Comparison of ENCODE assay signal across 9 cellular contexts in genomic region chr5:1104327-1105006, GRCh38. TPM values are rescaled to one million over a fixed set of nuclear protein-coding genes. Genes with fewer than 3 reads are reported as not detected.
A peak's percentile ranks its signal among the peaks of the same experiment; 100 is the strongest.
DNase-seq lines count a peak whose midpoint lies in the region; ATAC-seq, FAIRE-seq and TF ChIP-seq lines count a peak whose summit lies in the region.
"Had no signal": no experiment of that assay in that cellular context is flagged by ENCODE, and none has a peak within 500 bp of the region (broad histone marks: within the 10 kb centered on the region; RNA-seq: fewer than 3 reads in every experiment).

No MANE protein-coding gene starts in this region.

- no peak for TF ChIP-seq POLR2A in vagina (IDR thresholded peaks at IDR 0.05)

- H3K36me3 ChIP-seq in vagina: no peaks in the 10 kb centered on the region

- peak overlapping the region; percentile 57 for H3K27ac ChIP-seq in vagina

- peak overlapping the region; percentile 13 for H3K4me3 Mint-ChIP-seq in stimulated activated naive CD8-positive, alpha-beta T cell treated with anti-CD3 and anti-CD28 coated beads, Interleukin-15, Interleukin-2, amounts not matched to agents 100 ng/mL and 50 ng/mL, for 24 hours
- peak overlapping the region; percentile 53 for H3K4me3 Mint-ChIP-seq in activated T-cell treated with anti-CD3 and anti-CD28 coated beads, Interleukin-2, amount 50 U/mL, for 4 hours
- peak overlapping the region in 4 of 5 donors; percentile 81 to 89 (median 84) for H3K4me3 Mint-ChIP-seq in immature natural killer cell

- peaks cover 65% of the 10 kb centered on the region for H3K4me1 Mint-ChIP-seq in stimulated activated naive CD8-positive, alpha-beta T cell treated with anti-CD3 and anti-CD28 coated beads, Interleukin-15, Interleukin-2, amounts not matched to agents 100 ng/mL and 50 ng/mL, for 24 hours (ENCODE audit: low read depth)
- H3K4me1 Mint-ChIP-seq in activated T-cell treated with anti-CD3 and anti-CD28 coated beads, Interleukin-2, amount 50 U/mL, for 4 hours (ENCODE audit: low read depth): peaks cover 59% of the 10 kb centered on the region
- peaks cover 30 to 84% of the 10 kb centered on the region in 2 donors for H3K4me1 Mint-ChIP-seq in immature natural killer cell

- no peaks in the 10 kb centered on the region for H3K27me3 Mint-ChIP-seq in stimulated activated naive CD8-positive, alpha-beta T cell treated with anti-CD3 and anti-CD28 coated beads, Interleukin-15, Interleukin-2, amounts not matched to agents 100 ng/mL and 50 ng/mL, for 24 hours
- H3K27me3 Mint-ChIP-seq in activated T-cell treated with anti-CD3 and anti-CD28 coated beads, Interleukin-2, amount 50 U/mL, for 4 hours (ENCODE audit: low read depth): no peaks in the 10 kb centered on the region
- H3K27me3 Mint-ChIP-seq in immature natural killer cell (ENCODE audit: low read depth in 3 of 3): peaks cover 12 to 24% (median 22%) of the 10 kb centered on the region in 3 donors

- no peak for DNase-seq in stimulated activated naive CD8-positive, alpha-beta T cell treated with anti-CD3 and anti-CD28 coated beads, Interleukin-15, Interleukin-2, amounts not matched to agents 100 U/mL and 50 U/mL, for 24 hours
- DNase-seq in activated T-cell treated with anti-CD3 and anti-CD28 coated beads, Interleukin-2, amount 50 U/mL, for 4 hours: peak; percentile 32
- peak; percentile 70 to 83 (median 81) for DNase-seq in immature natural killer cell
- no peak for DNase-seq in vagina (ENCODE audit: extremely low spot score in 2 of 2)
- DNase-seq in RCC 7860 (ENCODE audit: low spot score): no peak
- no peak for DNase-seq in NCI-H524 (lab: John Stamatoyannopoulos, UW)
- DNase-seq: activated CD4-positive, CD25-positive, alpha-beta regulatory T cell had no signal

- intact Hi-C loops in vagina (cut with DNase I): no loop called here

- TF ChIP-seq CTCF in vagina (IDR thresholded peaks at IDR 0.05): no peak

- H3K27ac Mint-ChIP-seq in stimulated activated naive CD8-positive, alpha-beta T cell treated with anti-CD3 and anti-CD28 coated beads, Interleukin-15, Interleukin-2, amounts not matched to agents 100 ng/mL and 50 ng/mL, for 24 hours: no peak overlapping the region
- peak overlapping the region in 5 of 6 donors; percentile 85 to 99 (median 90) for H3K27ac Mint-ChIP-seq in immature natural killer cell

- ATAC-seq in stimulated activated naive CD8-positive, alpha-beta T cell treated with anti-CD3 and anti-CD28 coated beads, Interleukin-15, Interleukin-2, amounts not matched to agents 100 U/mL and 50 U/mL, for 24 hours: no peak
- peak; percentile 13 to 42 for ATAC-seq in activated T-cell treated with anti-CD3 and anti-CD28 coated beads, Interleukin-2, amount 50 U/mL, for 4 hours
- no peak for ATAC-seq in GM19397 (IDR thresholded peaks at IDR 0.05; ENCODE audit: unreplicated experiment)

- H3K36me3 Mint-ChIP-seq in stimulated activated naive CD8-positive, alpha-beta T cell treated with anti-CD3 and anti-CD28 coated beads, Interleukin-15, Interleukin-2, amounts not matched to agents 100 ng/mL and 50 ng/mL, for 24 hours (ENCODE audit: low read depth): no peaks in the 10 kb centered on the region
- H3K36me3 Mint-ChIP-seq in activated T-cell treated with anti-CD3 and anti-CD28 coated beads, Interleukin-2, amount 50 U/mL, for 4 hours (ENCODE audit: insufficient read depth): no peaks in the 10 kb centered on the region
- H3K36me3 Mint-ChIP-seq in immature natural killer cell: no peaks in the 10 kb centered on the region

- no peaks in the 10 kb centered on the region for H3K9me3 Mint-ChIP-seq in stimulated activated naive CD8-positive, alpha-beta T cell treated with anti-CD3 and anti-CD28 coated beads, Interleukin-15, Interleukin-2, amounts not matched to agents 100 ng/mL and 50 ng/mL, for 24 hours
- no peaks in the 10 kb centered on the region for H3K9me3 Mint-ChIP-seq in activated T-cell treated with anti-CD3 and anti-CD28 coated beads, Interleukin-2, amount 50 U/mL, for 4 hours
- no peaks in the 10 kb centered on the region for H3K9me3 Mint-ChIP-seq in immature natural killer cell

- H3K4me3 ChIP-seq in vagina: no peak overlapping the region

- H3K27me3 ChIP-seq in vagina: no peaks in the 10 kb centered on the region

- H3K9me3 ChIP-seq in vagina: no peaks in the 10 kb centered on the region

- peaks cover 66% of the 10 kb centered on the region for H3K4me1 ChIP-seq in vagina

- FAIRE-seq in RCC 7860 (lab: Jason Lieb, UNC): no peak

RNA-seq across cellular contexts. Expression of gene SLC12A7, which starts 7.4 kb away (rescaled TPM):
- total RNA-seq in activated T-cell treated with anti-CD3 and anti-CD28 coated beads, Interleukin-2, amount 50 U/mL, for 4 hours: 10 to 100 TPM; 13.6 to 26.8 (median 18.5) TPM
- polyA plus RNA-seq in immature natural killer cell: 10 to 100 TPM in 1 of 3 donors, 1 to 10 TPM in 2; 9.5 to 18.2 (median 9.7) TPM
- 21.6 TPM for total RNA-seq in vagina

Comparison
In these comparisons a context has a peak if more than half of its experiments do, and no peak if none do; other contexts are left out.
1. H3K4me3 Mint-ChIP-seq: peak in every context shown above with its lines; median percentile 84 in immature natural killer cell; 53 in activated T-cell treated with anti-CD3 and anti-CD28 coated beads, Interleukin-2, amount 50 U/mL, for 4 hours; 13 in stimulated activated naive CD8-positive, alpha-beta T cell treated with anti-CD3 and anti-CD28 coated beads, Interleukin-15, Interleukin-2, amounts not matched to agents 100 ng/mL and 50 ng/mL, for 24 hours.
2. ATAC-seq: peak in activated T-cell treated with anti-CD3 and anti-CD28 coated beads, Interleukin-2, amount 50 U/mL, for 4 hours (2 of 2); none in stimulated activated naive CD8-positive, alpha-beta T cell treated with anti-CD3 and anti-CD28 coated beads, Interleukin-15, Interleukin-2, amounts not matched to agents 100 U/mL and 50 U/mL, for 24 hours (single experiment) and GM19397 (single experiment).
3. DNase-seq: peak in activated T-cell treated with anti-CD3 and anti-CD28 coated beads, Interleukin-2, amount 50 U/mL, for 4 hours (single experiment) and immature natural killer cell (3 of 3); none in stimulated activated naive CD8-positive, alpha-beta T cell treated with anti-CD3 and anti-CD28 coated beads, Interleukin-15, Interleukin-2, amounts not matched to agents 100 U/mL and 50 U/mL, for 24 hours (single experiment), vagina (0 of 2), RCC 7860 (single experiment) and NCI-H524 (0 of 2).